Comparison of ENCODE assay signal across 8 cellular contexts in the genomic region with DNA sequence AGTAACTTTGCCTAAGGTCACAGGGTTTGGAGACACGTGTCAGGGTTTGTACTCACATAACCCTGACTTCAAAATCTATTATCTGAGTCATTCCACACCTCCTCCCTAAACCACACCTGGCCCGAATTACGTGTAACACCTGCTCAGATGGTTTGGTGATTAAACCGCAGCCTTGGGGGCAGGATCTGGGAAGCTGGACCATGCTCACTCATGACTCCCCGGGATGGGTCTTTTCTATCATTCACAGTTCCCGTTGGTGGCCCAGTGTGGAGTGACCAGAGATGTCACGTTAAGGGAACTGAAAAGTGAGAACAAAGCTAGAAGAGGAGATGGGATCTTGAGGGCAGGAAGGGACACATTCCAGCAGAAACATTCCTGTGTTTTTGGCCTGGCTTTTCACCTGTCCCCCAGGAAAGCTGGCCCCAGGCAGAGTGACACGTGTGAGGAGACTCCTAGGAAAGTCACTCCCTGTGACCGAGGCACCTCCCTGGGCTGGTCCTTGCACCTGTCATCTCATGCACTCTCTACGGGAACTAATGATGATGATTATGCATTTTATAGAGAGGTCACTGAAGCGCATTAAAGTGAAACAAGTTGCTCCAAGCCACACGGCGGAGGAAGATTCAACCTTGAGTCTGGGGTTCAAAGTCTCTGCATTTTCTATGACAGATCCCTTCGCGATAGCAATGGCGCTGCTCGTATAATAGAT.
DNase-seq lines count a peak whose midpoint lies in the region; ATAC-seq and TF ChIP-seq lines count a peak whose summit lies in the region.

No MANE protein-coding gene starts in this region.

- no peaks in the 10 kb centered on the region for H3K27me3 Mint-ChIP-seq in activated CD4-positive, alpha-beta memory T cell treated with anti-CD3 and anti-CD28 coated beads, Interleukin-2, amount 10 ng/mL, durations not matched to agents 7 days and 5 days

- H3K27ac Mint-ChIP-seq in activated CD4-positive, alpha-beta memory T cell treated with anti-CD3 and anti-CD28 coated beads, Interleukin-2, amount 10 ng/mL, durations not matched to agents 7 days and 5 days: peak overlapping the region; percentile 93

- POLR2A ChIA-PET in activated CD4-positive, alpha-beta memory T cell treated with anti-CD3 and anti-CD28 coated beads, Interleukin-2, amount 10 ng/mL, durations not matched to agents 7 days and 5 days (lab: Charles Lee): interaction anchor here (1.2 to 5.4 kb wide), 4 partner anchors 18 to 208 kb away, joined by 3 to 41 read pairs (median 13); a partner anchor contains a TSS

- peak overlapping the region; percentile 52 for H3K4me3 Mint-ChIP-seq in activated CD4-positive, alpha-beta memory T cell treated with anti-CD3 and anti-CD28 coated beads, Interleukin-2, amount 10 ng/mL, durations not matched to agents 7 days and 5 days

- no peaks in the 10 kb centered on the region for H3K36me3 ChIP-seq in mucosa of descending colon (ENCODE audit: low read depth)

- H3K9me3 Mint-ChIP-seq in activated CD4-positive, alpha-beta memory T cell treated with anti-CD3 and anti-CD28 coated beads, Interleukin-2, amount 10 ng/mL, durations not matched to agents 7 days and 5 days: peaks cover 8% of the 10 kb centered on the region

- DNase-seq in activated CD4-positive, alpha-beta memory T cell treated with anti-CD3 and anti-CD28 coated beads, Interleukin-2, amount 10 ng/mL, durations not matched to agents 7 days and 5 days: peak; percentile 76
- peak; percentile 54 to 72 (median 55) for DNase-seq in mucosa of descending colon
- no peak for DNase-seq in GM19238 (ENCODE audit: insufficient read length, low spot score)
- DNase-seq in medulla oblongata (ENCODE audit: extremely low spot score): no peak
- no peak for DNase-seq in DMS 273 treated with DMSO at 0.1 percent for 48 hours (lab: John Stamatoyannopoulos, UW)
- no peak for DNase-seq in SHP77 treated with DMSO at 0.1 percent for 48 hours (lab: John Stamatoyannopoulos, UW)

- peaks cover 48% of the 10 kb centered on the region for H3K4me1 Mint-ChIP-seq in activated CD4-positive, alpha-beta memory T cell treated with anti-CD3 and anti-CD28 coated beads, Interleukin-2, amount 10 ng/mL, durations not matched to agents 7 days and 5 days

- no peaks in the 10 kb centered on the region for H3K9me3 ChIP-seq in mucosa of descending colon

- ATAC-seq in GM18502 (IDR thresholded peaks at IDR 0.05; ENCODE audit: poor library complexity, unreplicated experiment): peak; percentile 82
- peak; percentile 68 for ATAC-seq in HG02973 (IDR thresholded peaks at IDR 0.05; ENCODE audit: unreplicated experiment)
- ATAC-seq in mucosa of descending colon: peak; percentile 65

- TF ChIP-seq CTCF in mucosa of descending colon (IDR thresholded peaks at IDR 0.05): no peak

- peaks cover 26% of the 10 kb centered on the region for H3K4me1 ChIP-seq in mucosa of descending colon (ENCODE audit: low read depth)

- intact Hi-C loops in mucosa of descending colon (cut with DNase I, micrococcal nuclease): no loop called here

- CTCF ChIA-PET in activated CD4-positive, alpha-beta memory T cell treated with anti-CD3 and anti-CD28 coated beads, Interleukin-2, amount 10 ng/mL, durations not matched to agents 7 days and 5 days (lab: Charles Lee): interaction anchor here (4.0 kb wide), 1 partner anchor 18 kb away, joined by 28 read pairs; no protein-coding TSS in a partner anchor

- H3K4me3 ChIP-seq in mucosa of descending colon: no peak overlapping the region

- H3K36me3 Mint-ChIP-seq in activated CD4-positive, alpha-beta memory T cell treated with anti-CD3 and anti-CD28 coated beads, Interleukin-2, amount 10 ng/mL, durations not matched to agents 7 days and 5 days (ENCODE audit: low read depth): peaks cover 25% of the 10 kb centered on the region

Comparison
In these comparisons a context has a peak if more than half of its experiments do, and no peak if none do; other contexts are left out.
1. DNase-seq: peak in activated CD4-positive, alpha-beta memory T cell treated with anti-CD3 and anti-CD28 coated beads, Interleukin-2, amount 10 ng/mL, durations not matched to agents 7 days and 5 days (single experiment) and mucosa of descending colon (3 of 3); none in GM19238 (single experiment), medulla oblongata (single experiment), DMS 273 treated with DMSO at 0.1 percent for 48 hours (single experiment) and SHP77 treated with DMSO at 0.1 percent for 48 hours (single experiment).
2. Peak in every context shown above with its lines, with median percentiles within 50 percentile points of each other: ATAC-seq.